8 cellular contexts compared by ENCODE assay signal in genomic region chr2:208265807-208266640, GRCh38. TPM values are rescaled to one million over a fixed set of nuclear protein-coding genes. Genes with fewer than 3 reads are reported as not detected.
DNase-seq lines count a peak whose midpoint lies in the region; ATAC-seq and TF ChIP-seq lines count a peak whose summit lies in the region.

Gene PIKFYVE (plus strand): TSS chr2:208266255. CDS start chr2:208271520, 5,265 bp downstream.

- H3K4me1 Mint-ChIP-seq in central memory CD8-positive, alpha-beta T cell = peaks cover 39% of the 10 kb centered on the region

- H3K27me3 Mint-ChIP-seq in central memory CD8-positive, alpha-beta T cell = no peaks in the 10 kb centered on the region

- H3K9me3 Mint-ChIP-seq in central memory CD8-positive, alpha-beta T cell = no peaks in the 10 kb centered on the region

- H3K36me3 Mint-ChIP-seq in central memory CD8-positive, alpha-beta T cell (ENCODE audit: insufficient read depth) = peaks cover 11% of the 10 kb centered on the region

- H3K9me3 ChIP-seq in spleen = no peaks in the 10 kb centered on the region

- H3K4me1 ChIP-seq in spleen = peaks cover 8 to 56% (median 42%) of the 10 kb centered on the region in 6 donors

- TF ChIP-seq CTCF in AG09309 (IDR thresholded peaks at IDR 0.05; ENCODE audit: control insufficient read depth, insufficient read depth, low read depth, low read length, missing control alignments) (no peak), spleen (IDR thresholded peaks at IDR 0.05 in 8 of 11, conservative IDR thresholded peaks at IDR 0.05 in 3 of 11) (peak in 3 of 11 experiments; percentile 19 to 41 (median 31))

- WGBS in spleen, 5 donors = 0 to 1% (median 0%) methylated on average over 17 to 53 of the region's 53 CpGs

- peak; percentile 17 to 63 (median 32) for TF ChIP-seq POLR2A in spleen (IDR thresholded peaks at IDR 0.05)

- no peaks in the 10 kb centered on the region for H3K27me3 ChIP-seq in spleen (replicated peaks in 1 of 7)

- H3K27ac ChIP-seq in spleen = peak within 1 kb of the TSS; percentile 88 to 99 (median 96)

- H3K27ac Mint-ChIP-seq in central memory CD8-positive, alpha-beta T cell (ENCODE audit: low read depth) = peak within 1 kb of the TSS; percentile 95

- intact Hi-C loops in spleen (cut with DNase I; ENCODE audit: low total_unique reads) = no loop called here

- ATAC-seq in GM19025 (IDR thresholded peaks at IDR 0.05; ENCODE audit: low read depth, unreplicated experiment) = peak; percentile 83
- peak; percentile 82 for ATAC-seq in HG03342 (IDR thresholded peaks at IDR 0.05; ENCODE audit: unreplicated experiment)
- ATAC-seq in central memory CD8-positive, alpha-beta T cell (replicated peaks; ENCODE audit: extremely low read depth, poor library complexity, severe bottlenecking) = peak; percentile 80

- H3K4me3 ChIP-seq in AG09309 (ENCODE audit: control insufficient read depth, low read depth, low read length) (peak within 1 kb of the TSS; percentile 74), spleen (peak within 1 kb of the TSS; percentile 56 to 92 (median 77))

- peak within 1 kb of the TSS; percentile 96 for H3K4me3 Mint-ChIP-seq in central memory CD8-positive, alpha-beta T cell

- DNase-seq in AG09309 (ENCODE audit: low read depth) (peak; percentile 86), NCI-H446 (lab: John Stamatoyannopoulos, UW) (peak; percentile 90 to 98), inferior parietal cortex (ENCODE audit: extremely low spot score) (peak; percentile 99), spleen (peak; percentile 98)
- DNase-seq in activated CD4-positive, CD25-positive, alpha-beta regulatory T cell treated with anti-CD3 and anti-CD28 coated beads, Interleukin-2, amount 50 U/mL, for 16 hours (ENCODE audit: low read depth, low spot score) = peak; percentile 69
- peak; percentile 78 to 81 for DNase-seq in central memory CD8-positive, alpha-beta T cell (ENCODE audit: low spot score in 2 of 2)

- H3K36me3 ChIP-seq in spleen = peaks cover 0 to 11% (median under 1%) of the 10 kb centered on the region in 6 donors

RNA-seq across cellular contexts. Expression of gene PIKFYVE, which starts in this region (rescaled TPM):
- total RNA-seq in spleen = 10 to 100 TPM; 50.9 to 68.7 (median 54.2) TPM
- 1 to 10 TPM; 7.3 to 9.5 (median 9.2) TPM for polyA plus RNA-seq in spleen

Comparison
In these comparisons a context has a peak if more than half of its experiments do, and no peak if none do; other contexts are left out.
1. Peak in every context shown above with its lines: DNase-seq, ATAC-seq, H3K4me3 ChIP-seq and H3K27ac ChIP-seq.